In genomic region chr12:98592825-98593322, GRCh38 we compare ENCODE assay signal across 1 cellular context.
TF ChIP-seq lines count a peak whose summit lies in the region.

No MANE protein-coding gene starts in this region.

TF ChIP-seq in H1, 55 proteins besides CTCF, POLR2A, EP300 and RAD21:
- TF ChIP-seq ASH2L (IDR thresholded peaks at IDR 0.05; ENCODE audit: low read length) (peak; percentile 7), ATF3 (IDR thresholded peaks at IDR 0.05; ENCODE audit: insufficient read depth, low read depth, low read length) (no peak)
